In genomic region chr19:14550201-14550754, GRCh38 we compare ENCODE assay signal across 1 cellular context.
TF ChIP-seq lines count a peak whose summit lies in the region.

No MANE protein-coding gene starts in this region.

TF ChIP-seq in H1, 55 proteins besides CTCF, POLR2A, EP300 and RAD21:
- TF ChIP-seq NRF1 (IDR thresholded peaks at IDR 0.05; ENCODE audit: low read depth, low read length) (no peak), HDAC2 (IDR thresholded peaks at IDR 0.05; ENCODE audit: borderline replicate concordance in 1 of 2, low read depth in 2 of 2, low read length in 2 of 2) (no peak), BCL11A (IDR thresholded peaks at IDR 0.05; ENCODE audit: low read depth in 2 of 2, low read length in 2 of 2) (no peak), ATF3 (IDR thresholded peaks at IDR 0.05; ENCODE audit: insufficient read depth, low read depth, low read length) (no peak), CTBP2 (IDR thresholded peaks at IDR 0.05; ENCODE audit: borderline replicate concordance, insufficient read depth, insufficient read length, low read length) (no peak), ZNF274 (IDR thresholded peaks at IDR 0.05; ENCODE audit: borderline replicate concordance, extremely low read depth, low read length) (no peak), MAFK (IDR thresholded peaks at IDR 0.05; ENCODE audit: low read depth, low read length) (no peak), TCF12 (IDR thresholded peaks at IDR 0.05; ENCODE audit: low read depth, low read length) (no peak), RNF2 (IDR thresholded peaks at IDR 0.05; ENCODE audit: borderline replicate concordance, low read depth, low read length, missing control alignments, poor library complexity, severe bottlenecking) (no peak), JUND (IDR thresholded peaks at IDR 0.05; ENCODE audit: low read length) (no peak), KDM5A (IDR thresholded peaks at IDR 0.05; ENCODE audit: low read length) (no peak), KDM4A (IDR thresholded peaks at IDR 0.05; ENCODE audit: low read depth, low read length, severe bottlenecking) (no peak), TAF7 (optimal IDR thresholded peaks at IDR 0.05; ENCODE audit: borderline replicate concordance, low read depth, low read length) (no peak), KDM1A (IDR thresholded peaks at IDR 0.05; ENCODE audit: borderline replicate concordance, low read length) (no peak), SUZ12 (IDR thresholded peaks at IDR 0.05; ENCODE audit: low read length) (no peak)
